Comparison of ENCODE assay signal across 8 cellular contexts in genomic region chr1:183227963-183228649, GRCh38. TPM values are rescaled to one million over a fixed set of nuclear protein-coding genes. Genes with fewer than 3 reads are reported as not detected.
A peak's percentile ranks its signal among the peaks of the same experiment; 100 is the strongest.
DNase-seq lines count a peak whose midpoint lies in the region; ATAC-seq and TF ChIP-seq lines count a peak whose summit lies in the region.

No MANE protein-coding gene starts in this region.

- no peak overlapping the region for H3K27ac Mint-ChIP-seq in CD8-positive, alpha-beta T cell
- no peak overlapping the region for H3K27ac Mint-ChIP-seq in activated CD4-positive, alpha-beta T cell treated with anti-CD3 and anti-CD28 coated beads, Interleukin-2, amount 10 ng/mL, durations not matched to agents 24 days and 14 days
- H3K27ac Mint-ChIP-seq in neural crest cell (ENCODE audit: unreplicated experiment): no peak overlapping the region

- peak in 3 of 7 experiments; percentile 15 to 52 (median 37) for DNase-seq in CD8-positive, alpha-beta T cell
- DNase-seq in Karpas-422 (peak; percentile 76), esophagus squamous epithelium (lab: John Stamatoyannopoulos, UW) (no peak), neural crest cell (ENCODE audit: low read depth, low spot score) (peak; percentile 67)
- peak; percentile 82 for DNase-seq in activated CD4-positive, alpha-beta T cell treated with anti-CD3 and anti-CD28 coated beads, Interleukin-2, amount 10 ng/mL, durations not matched to agents 24 days and 14 days

- ATAC-seq in CD8-positive, alpha-beta T cell: peak; percentile 42
- peak; percentile 50 for ATAC-seq in GM18520 (IDR thresholded peaks at IDR 0.05; ENCODE audit: unreplicated experiment)
- ATAC-seq in HG03025 (IDR thresholded peaks at IDR 0.05; ENCODE audit: low FRiP score, unreplicated experiment): no peak
- no peak for ATAC-seq in GM21825 (IDR thresholded peaks at IDR 0.05; ENCODE audit: unreplicated experiment)

- no peaks in the 10 kb centered on the region for H3K9me3 Mint-ChIP-seq in CD8-positive, alpha-beta T cell
- H3K9me3 Mint-ChIP-seq in activated CD4-positive, alpha-beta T cell treated with anti-CD3 and anti-CD28 coated beads, Interleukin-2, amount 10 ng/mL, durations not matched to agents 24 days and 14 days: no peaks in the 10 kb centered on the region
- no peaks in the 10 kb centered on the region for H3K9me3 Mint-ChIP-seq in neural crest cell

- H3K27ac ChIP-seq in CD8-positive, alpha-beta T cell (ENCODE audit: low read depth, low read length): no peak overlapping the region
- H3K27ac ChIP-seq in Karpas-422 (ENCODE audit: low read length): no peak overlapping the region
- no peak overlapping the region for H3K27ac ChIP-seq in esophagus squamous epithelium

- CTCF ChIA-PET in CD8-positive, alpha-beta T cell (lab: Charles Lee): interaction anchor here (0.6 to 1.4 kb wide), 7 partner anchors 11 to 265 kb away, joined by 3 to 5 read pairs (median 3); no protein-coding TSS in a partner anchor

- no peaks in the 10 kb centered on the region for H3K27me3 ChIP-seq in CD8-positive, alpha-beta T cell (ENCODE audit: insufficient read depth, low read length)
- H3K27me3 ChIP-seq in Karpas-422 (ENCODE audit: low read length) (no peaks in the 10 kb centered on the region), esophagus squamous epithelium (no peaks in the 10 kb centered on the region)

- H3K36me3 ChIP-seq in CD8-positive, alpha-beta T cell (ENCODE audit: insufficient read depth, low read length): no peaks in the 10 kb centered on the region
- no peaks in the 10 kb centered on the region for H3K36me3 ChIP-seq in Karpas-422 (ENCODE audit: insufficient read depth, low read length)
- peaks cover 0 to 3% (median 0%) of the 10 kb centered on the region in 3 donors for H3K36me3 ChIP-seq in esophagus squamous epithelium

- POLR2A ChIA-PET in CD8-positive, alpha-beta T cell (lab: Charles Lee): interaction anchor here (0.8 kb wide), 1 partner anchor 39 kb away, joined by 3 read pairs; no protein-coding TSS in a partner anchor

- H3K4me1 ChIP-seq in CD8-positive, alpha-beta T cell (ENCODE audit: insufficient read depth, low read length): no peaks in the 10 kb centered on the region
- H3K4me1 ChIP-seq in Karpas-422 (ENCODE audit: low read length): no peaks in the 10 kb centered on the region
- H3K4me1 ChIP-seq in esophagus squamous epithelium: peaks cover 0 to 27% (median 2%) of the 10 kb centered on the region in 3 donors

- TF ChIP-seq CTCF in CD8-positive, alpha-beta T cell (IDR thresholded peaks at IDR 0.05): peak; percentile 60
- TF ChIP-seq CTCF in esophagus squamous epithelium (IDR thresholded peaks at IDR 0.05): peak; percentile 22 to 79 (median 60)
- TF ChIP-seq CTCF in neural crest cell (conservative IDR thresholded peaks at IDR 0.05): peak; percentile 71

- H3K9me2 ChIP-seq in Karpas-422 (replicated peaks; ENCODE audit: insufficient read depth, low read length): no peaks in the 10 kb centered on the region

- no peak overlapping the region for H3K9ac ChIP-seq in Karpas-422 (ENCODE audit: low read length)

- no peak overlapping the region for H3K4me3 Mint-ChIP-seq in CD8-positive, alpha-beta T cell
- H3K4me3 Mint-ChIP-seq in activated CD4-positive, alpha-beta T cell treated with anti-CD3 and anti-CD28 coated beads, Interleukin-2, amount 10 ng/mL, durations not matched to agents 24 days and 14 days: no peak overlapping the region
- H3K4me3 Mint-ChIP-seq in neural crest cell: no peak overlapping the region

- WGBS in esophagus squamous epithelium, 2 donors: 50 to 75% methylated on average over 1 to 9 of the region's 11 CpGs

- no peak overlapping the region for H2AFZ ChIP-seq in Karpas-422 (ENCODE audit: low read length)

- H3K4me3 ChIP-seq in CD8-positive, alpha-beta T cell (ENCODE audit: low read depth, low read length): no peak overlapping the region
- no peak overlapping the region for H3K4me3 ChIP-seq in Karpas-422 (ENCODE audit: low read length)
- no peak overlapping the region for H3K4me3 ChIP-seq in esophagus squamous epithelium

- H3K4me1 Mint-ChIP-seq in CD8-positive, alpha-beta T cell (ENCODE audit: low read depth): no peaks in the 10 kb centered on the region
- H3K4me1 Mint-ChIP-seq in activated CD4-positive, alpha-beta T cell treated with anti-CD3 and anti-CD28 coated beads, Interleukin-2, amount 10 ng/mL, durations not matched to agents 24 days and 14 days: peaks cover 6% of the 10 kb centered on the region
- H3K4me1 Mint-ChIP-seq in neural crest cell: peaks cover 10% of the 10 kb centered on the region

- H3K4me2 ChIP-seq in Karpas-422 (ENCODE audit: low read depth, low read length, poor library complexity, severe bottlenecking): no peak overlapping the region

- H3K27me3 Mint-ChIP-seq in CD8-positive, alpha-beta T cell (ENCODE audit: low read depth): peaks cover 3% of the 10 kb centered on the region
- peaks cover under 1% of the 10 kb centered on the region for H3K27me3 Mint-ChIP-seq in activated CD4-positive, alpha-beta T cell treated with anti-CD3 and anti-CD28 coated beads, Interleukin-2, amount 10 ng/mL, durations not matched to agents 24 days and 14 days
- no peaks in the 10 kb centered on the region for H3K27me3 Mint-ChIP-seq in neural crest cell (ENCODE audit: low read depth)

- intact Hi-C loops in CD8-positive, alpha-beta T cell (cut with DNase I, micrococcal nuclease): loop anchor here (2.0 to 5.0 kb wide), 4 partner anchors 36 to 266 kb away; no protein-coding TSS in a partner anchor
- intact Hi-C loops in activated CD4-positive, alpha-beta T cell treated with anti-CD3 and anti-CD28 coated beads, Interleukin-2, amount 10 ng/mL, durations not matched to agents 24 days and 14 days (cut with micrococcal nuclease): loop anchor here (10.0 kb wide), 1 partner anchor 263 kb away; no protein-coding TSS in a partner anchor
- intact Hi-C loops in esophagus squamous epithelium (cut with DNase I): loop anchor here (10.0 kb wide), 1 partner anchor 203 kb away; the partner anchor contains the start of gene LAMC1

- no peak for TF ChIP-seq POLR2A in esophagus squamous epithelium (IDR thresholded peaks at IDR 0.05)

- no peaks in the 10 kb centered on the region for H4K20me1 ChIP-seq in Karpas-422 (ENCODE audit: insufficient read depth, low read depth, low read length)

- no peaks in the 10 kb centered on the region for H3K79me2 ChIP-seq in Karpas-422 (ENCODE audit: low read length)

- no peaks in the 10 kb centered on the region for H3K36me3 Mint-ChIP-seq in CD8-positive, alpha-beta T cell
- H3K36me3 Mint-ChIP-seq in activated CD4-positive, alpha-beta T cell treated with anti-CD3 and anti-CD28 coated beads, Interleukin-2, amount 10 ng/mL, durations not matched to agents 24 days and 14 days (ENCODE audit: low read depth): no peaks in the 10 kb centered on the region
- H3K36me3 Mint-ChIP-seq in neural crest cell (ENCODE audit: low read depth): no peaks in the 10 kb centered on the region

- H3K9me3 ChIP-seq in CD8-positive, alpha-beta T cell (ENCODE audit: low read length): no peaks in the 10 kb centered on the region
- no peaks in the 10 kb centered on the region for H3K9me3 ChIP-seq in Karpas-422 (ENCODE audit: low read length)
- no peaks in the 10 kb centered on the region for H3K9me3 ChIP-seq in esophagus squamous epithelium

RNA-seq across cellular contexts. Expression of gene LAMC2, which starts 42.0 kb away (rescaled TPM):
- not detected for total RNA-seq in CD8-positive, alpha-beta T cell
- total RNA-seq in Karpas-422 (2014; rRNA removed; shearing (Covaris generic); ENCODE audit: low replicate concordance): not detected in 2 replicates
- 0.05 and 0.07 TPM in 2 replicates for total RNA-seq in activated CD4-positive, alpha-beta T cell treated with anti-CD3 and anti-CD28 coated beads, Interleukin-2, amount 10 ng/mL, durations not matched to agents 24 days and 14 days
- 10 to 100 TPM in 3 of 4 donors, 1 to 10 TPM in 1; 9.4 to 17.4 (median 15.9) TPM for total RNA-seq in esophagus squamous epithelium
- not detected in 2 replicates for total RNA-seq in neural crest cell

Comparison
In these comparisons a context has a peak if more than half of its experiments do, and no peak if none do; other contexts are left out.
1. ATAC-seq: peak in CD8-positive, alpha-beta T cell (single experiment) and GM18520 (single experiment); none in HG03025 (single experiment) and GM21825 (single experiment).
2. Peak in every context shown above with its lines, with median percentiles within 50 percentile points of each other: CTCF ChIP-seq.